In genomic region chr4:55545133-55545532, GRCh38 we compare ENCODE assay signal across 8 cellular contexts. TPM values are rescaled to one million over a fixed set of nuclear protein-coding genes. Genes with fewer than 3 reads are reported as not detected.
DNase-seq lines count a peak whose midpoint lies in the region; ATAC-seq and TF ChIP-seq lines count a peak whose summit lies in the region.

No MANE protein-coding gene starts in this region.

- H3K27ac ChIP-seq in HL-60 (replicated peaks) (peak overlapping the region; percentile 92), substantia nigra (ENCODE audit: low read depth, low read length, poor library complexity, severe bottlenecking) (peak overlapping the region; percentile 93)

- no peak for TF ChIP-seq CTCF in AG10803 (conservative IDR thresholded peaks at IDR 0.05; ENCODE audit: low read length)
- no peak for TF ChIP-seq CTCF in HL-60 (IDR thresholded peaks at IDR 0.05; ENCODE audit: insufficient read depth, low read length)
- TF ChIP-seq CTCF in activated CD8-positive, alpha-beta T cell treated with anti-CD3 and anti-CD28 coated beads for 36 hours (IDR thresholded peaks at IDR 0.05): no peak

- POLR2A ChIA-PET in activated CD8-positive, alpha-beta T cell treated with anti-CD3 and anti-CD28 coated beads for 36 hours (lab: Charles Lee): interaction anchor here (0.7 to 1.8 kb wide), 6 partner anchors 9 to 946 kb away, joined by 3 to 6 read pairs (median 4); no protein-coding TSS in a partner anchor

- no peaks in the 10 kb centered on the region for H3K9me3 Mint-ChIP-seq in activated CD8-positive, alpha-beta T cell treated with anti-CD3 and anti-CD28 coated beads for 36 hours

- H3K4me3 ChIP-seq in AG10803 (ENCODE audit: low read length) (peak overlapping the region; percentile 85), HL-60 (replicated peaks; ENCODE audit: insufficient read depth, low read length) (peak overlapping the region; percentile 70), iPS-18c (ENCODE audit: insufficient read depth, low read depth, low read length) (peak overlapping the region; percentile 88)

- no peaks in the 10 kb centered on the region for H3K27me3 Mint-ChIP-seq in activated CD8-positive, alpha-beta T cell treated with anti-CD3 and anti-CD28 coated beads for 36 hours

- H3K4me3 Mint-ChIP-seq in activated CD8-positive, alpha-beta T cell treated with anti-CD3 and anti-CD28 coated beads for 36 hours: peak overlapping the region; percentile 91

- peaks cover 46% of the 10 kb centered on the region for H3K4me1 Mint-ChIP-seq in activated CD8-positive, alpha-beta T cell treated with anti-CD3 and anti-CD28 coated beads for 36 hours (ENCODE audit: low read depth)

- intact Hi-C loops in activated CD8-positive, alpha-beta T cell treated with anti-CD3 and anti-CD28 coated beads for 36 hours (cut with micrococcal nuclease): loop anchor here (10.0 kb wide), 1 partner anchor 110 kb away; no protein-coding TSS in a partner anchor

- no peaks in the 10 kb centered on the region for H3K36me3 Mint-ChIP-seq in activated CD8-positive, alpha-beta T cell treated with anti-CD3 and anti-CD28 coated beads for 36 hours (ENCODE audit: low read depth)

- peak overlapping the region; percentile 6 for H3K27ac Mint-ChIP-seq in activated CD8-positive, alpha-beta T cell treated with anti-CD3 and anti-CD28 coated beads for 36 hours

- no peaks in the 10 kb centered on the region for H3K9me3 ChIP-seq in iPS-18c (ENCODE audit: control insufficient read depth, insufficient read depth, low read length)

- CTCF ChIA-PET in activated CD8-positive, alpha-beta T cell treated with anti-CD3 and anti-CD28 coated beads for 36 hours (lab: Charles Lee): interaction anchor here (1.0 to 1.4 kb wide), 2 partner anchors 100 to 200 kb away, joined by 3 to 4 read pairs; no protein-coding TSS in a partner anchor

- no peak for ATAC-seq in activated CD8-positive, alpha-beta T cell treated with anti-CD3 and anti-CD28 coated beads for 36 hours
- no peak for ATAC-seq in HG02885 (IDR thresholded peaks at IDR 0.05; ENCODE audit: poor library complexity, unreplicated experiment)
- ATAC-seq in GM18868 (IDR thresholded peaks at IDR 0.05; ENCODE audit: unreplicated experiment): no peak
- ATAC-seq in left lobe of liver: no peak

- H3K27me3 ChIP-seq in HL-60 (ENCODE audit: insufficient read depth, poor library complexity, severe bottlenecking): no peaks in the 10 kb centered on the region

- DNase-seq in AG10803 (ENCODE audit: low read depth) (no peak), HL-60 (ENCODE audit: low read depth in 1 of 2, low spot score in 1 of 2) (no peak), substantia nigra (lab: John Stamatoyannopoulos, UW) (no peak), left lobe of liver (ENCODE audit: low spot score) (no peak)
- no peak for DNase-seq in activated CD8-positive, alpha-beta T cell treated with anti-CD3 and anti-CD28 coated beads for 36 hours

RNA-seq across cellular contexts. Expression of gene CLOCK, which starts 1.6 kb away (rescaled TPM):
- total RNA-seq in activated CD8-positive, alpha-beta T cell treated with anti-CD3 and anti-CD28 coated beads for 36 hours: 1 to 10 TPM; 8.2 to 8.8 TPM
- 14.4 TPM for total RNA-seq in left lobe of liver

RNA-seq across cellular contexts. Expression of gene PDCL2, which starts 46.9 kb away (rescaled TPM):
- not detected for total RNA-seq in activated CD8-positive, alpha-beta T cell treated with anti-CD3 and anti-CD28 coated beads for 36 hours
- not detected for total RNA-seq in left lobe of liver
